20 cellular contexts compared by ENCODE assay signal in genomic region chr6:145009691-145010090, GRCh38.
DNase-seq lines count a peak whose midpoint lies in the region; ATAC-seq and TF ChIP-seq lines count a peak whose summit lies in the region.
"Had no signal": no experiment of that assay in that cellular context is flagged by ENCODE, and none has a peak within 500 bp of the region (broad histone marks: within the 10 kb centered on the region; RNA-seq: fewer than 3 reads in every experiment).

No MANE protein-coding gene starts in this region.

- H3K36me3 Mint-ChIP-seq in activated naive CD4-positive, alpha-beta T cell treated with anti-CD3 and anti-CD28 coated beads for 36 hours (ENCODE audit: low read depth): no peaks in the 10 kb centered on the region
- H3K36me3 Mint-ChIP-seq: CD4-positive, alpha-beta memory T cell had no signal

- no TSS peak for BruUV-seq in mammary epithelial cell (replicated peaks; lab: Mats Ljungman, UMichigan)

- no peak overlapping the region for H3K9ac ChIP-seq in mesenchymal stem cell (ENCODE audit: low read length)
- H3K9ac ChIP-seq in mammary epithelial cell (ENCODE audit: insufficient read depth, low read length): no peak overlapping the region
- H3K9ac ChIP-seq: BLaER1 had no signal

- in situ Hi-C loops in mammary epithelial cell (cut with MboI; ENCODE audit: low sequenced_read_pairs in 2 of 2): loop anchor here in 1 of 2 donors (25.0 kb wide), 1 partner anchor 422 kb away; no protein-coding TSS in a partner anchor

- no peak overlapping the region for H2BK120ac ChIP-seq in mesenchymal stem cell (ENCODE audit: low read depth, low read length)

- intact Hi-C loops in mammary epithelial cell (cut with micrococcal nuclease): no loop called here
- intact Hi-C loops in activated naive CD4-positive, alpha-beta T cell treated with anti-CD3 and anti-CD28 coated beads for 36 hours (cut with micrococcal nuclease): no loop called here

- no peak overlapping the region for H3K4ac ChIP-seq in mesenchymal stem cell (ENCODE audit: low read depth in 1 of 2, low read length in 2 of 2)

- no peaks in the 10 kb centered on the region for H3K4me1 Mint-ChIP-seq in activated naive CD4-positive, alpha-beta T cell treated with anti-CD3 and anti-CD28 coated beads for 36 hours (ENCODE audit: low read depth)
- H3K4me1 Mint-ChIP-seq: CD4-positive, alpha-beta memory T cell had no signal

- no peak overlapping the region for H3K27ac Mint-ChIP-seq in activated naive CD4-positive, alpha-beta T cell treated with anti-CD3 and anti-CD28 coated beads for 36 hours
- H3K27ac Mint-ChIP-seq: CD4-positive, alpha-beta memory T cell; GM23338 had no signal

- dilution Hi-C loops in mammary epithelial cell (cut with HindIII; ENCODE audit: low sequenced_read_pairs): no loop called here

- H2AK5ac ChIP-seq in mesenchymal stem cell (ENCODE audit: low read length, severe bottlenecking): no peak overlapping the region

- no peak overlapping the region for H3K4me3 Mint-ChIP-seq in activated naive CD4-positive, alpha-beta T cell treated with anti-CD3 and anti-CD28 coated beads for 36 hours
- H3K4me3 Mint-ChIP-seq: CD4-positive, alpha-beta memory T cell; GM23338 had no signal

- no peak overlapping the region for H3K14ac ChIP-seq in mesenchymal stem cell (ENCODE audit: low read length in 2 of 2)

- no peak for ATAC-seq in HG02763 (IDR thresholded peaks at IDR 0.05; ENCODE audit: unreplicated experiment)
- ATAC-seq: A549, GM12878, GM23338, HCT116 had no signal

- H2BK12ac ChIP-seq in mesenchymal stem cell (ENCODE audit: low read length in 2 of 2): no peak overlapping the region

- H3K79me2 ChIP-seq in mammary epithelial cell (ENCODE audit: insufficient read depth, low read length): no peaks in the 10 kb centered on the region

- H2BK5ac ChIP-seq in mesenchymal stem cell (ENCODE audit: low read depth, low read length, poor library complexity, severe bottlenecking): no peak overlapping the region

- peaks cover 20% of the 10 kb centered on the region for H3K27me3 Mint-ChIP-seq in activated naive CD4-positive, alpha-beta T cell treated with anti-CD3 and anti-CD28 coated beads for 36 hours (ENCODE audit: low read depth)

- H3K27ac ChIP-seq in mesenchymal stem cell (ENCODE audit: low read length, poor library complexity, severe bottlenecking): no peak overlapping the region
- no peak overlapping the region for H3K27ac ChIP-seq in mammary epithelial cell (ENCODE audit: insufficient read depth, low read depth, low read length)
- H3K27ac ChIP-seq: A549, BLaER1 had no signal

- H4K20me1 ChIP-seq in mammary epithelial cell (ENCODE audit: insufficient read depth, low read length): no peaks in the 10 kb centered on the region
- H4K20me1 ChIP-seq: BLaER1 had no signal

- no peaks in the 10 kb centered on the region for H3K79me1 ChIP-seq in mesenchymal stem cell (replicated peaks; ENCODE audit: low read length, poor library complexity, severe bottlenecking)

- H3K4me3 ChIP-seq in choroid plexus epithelial cell (ENCODE audit: low read depth, low read length) (no peak overlapping the region), mesenchymal stem cell (ENCODE audit: insufficient read depth in 1 of 2, low read depth in 1 of 2, low read length in 2 of 2) (no peak overlapping the region), mammary epithelial cell (replicated peaks in 1 of 3; ENCODE audit: insufficient read depth in 1 of 3, low read depth in 2 of 3, low read length in 3 of 3) (no peak overlapping the region)
- H3K4me3 ChIP-seq: A549, BLaER1, GM12878, GM23338 had no signal

- no peak overlapping the region for H4K8ac ChIP-seq in mesenchymal stem cell (ENCODE audit: low read length)

- CTCF ChIA-PET in mammary epithelial cell (lab: Charles Lee; ENCODE audit: low non-redundant PET): no interaction called here
- CTCF ChIA-PET in activated naive CD4-positive, alpha-beta T cell treated with anti-CD3 and anti-CD28 coated beads for 36 hours (lab: Charles Lee): no interaction called here

- TF ChIP-seq CTCF in choroid plexus epithelial cell (conservative IDR thresholded peaks at IDR 0.05; ENCODE audit: low read depth, low read length) (no peak), mammary epithelial cell (conservative IDR thresholded peaks at IDR 0.05 in 1 of 2, IDR thresholded peaks at IDR 0.05 in 1 of 2; ENCODE audit: extremely low read depth in 1 of 2, insufficient read depth in 1 of 2, low read depth in 1 of 2, low read length in 2 of 2) (no peak)

- H3K9me3 ChIP-seq in mesenchymal stem cell (ENCODE audit: control insufficient read depth, low read length): no peaks in the 10 kb centered on the region
- H3K9me3 ChIP-seq in mammary epithelial cell (replicated peaks; ENCODE audit: insufficient read depth, low read length): no peaks in the 10 kb centered on the region
- H3K9me3 ChIP-seq: A549, BLaER1 had no signal

- no peak overlapping the region for H2BK15ac ChIP-seq in mesenchymal stem cell (ENCODE audit: low read depth, poor library complexity, severe bottlenecking)

- H3K27me3 ChIP-seq in mesenchymal stem cell (ENCODE audit: control insufficient read depth in 1 of 2, insufficient read depth in 1 of 2, low read length in 2 of 2) (no peaks in the 10 kb centered on the region), mammary epithelial cell (ENCODE audit: insufficient read depth, low read length) (no peaks in the 10 kb centered on the region)
- H3K27me3 ChIP-seq: BLaER1 had no signal

- H3K9me3 Mint-ChIP-seq in activated naive CD4-positive, alpha-beta T cell treated with anti-CD3 and anti-CD28 coated beads for 36 hours: no peaks in the 10 kb centered on the region
- H3K9me3 Mint-ChIP-seq: GM23338 had no signal

- no peak overlapping the region for H2AFZ ChIP-seq in mesenchymal stem cell (ENCODE audit: low read depth, low read length)
- H2AFZ ChIP-seq in mammary epithelial cell (ENCODE audit: low read depth, low read length): no peak overlapping the region
- H2AFZ ChIP-seq: GM23338 had no signal

- no peaks in the 10 kb centered on the region for H3K4me1 ChIP-seq in mesenchymal stem cell (ENCODE audit: control insufficient read depth, insufficient read depth, low read depth, low read length)
- H3K4me1 ChIP-seq in mammary epithelial cell (ENCODE audit: insufficient read depth, low read length): no peaks in the 10 kb centered on the region
- H3K4me1 ChIP-seq: A549, BLaER1 had no signal

- no peak overlapping the region for H4K91ac ChIP-seq in mesenchymal stem cell (ENCODE audit: low read length)

- H3K36me3 ChIP-seq in mesenchymal stem cell (ENCODE audit: control insufficient read depth in 1 of 2, insufficient read depth in 2 of 2, low read depth in 1 of 2, low read length in 2 of 2) (no peaks in the 10 kb centered on the region), mammary epithelial cell (ENCODE audit: insufficient read depth, low read length) (no peaks in the 10 kb centered on the region)
- H3K36me3 ChIP-seq: BLaER1 had no signal

- H3K18ac ChIP-seq in mesenchymal stem cell (ENCODE audit: low read depth in 1 of 2, low read length in 2 of 2): no peak overlapping the region

- H3K4me2 ChIP-seq in mesenchymal stem cell (ENCODE audit: low read length, poor library complexity, severe bottlenecking): no peak overlapping the region
- no peak overlapping the region for H3K4me2 ChIP-seq in mammary epithelial cell (ENCODE audit: insufficient read depth, low read depth, low read length)
- H3K4me2 ChIP-seq: A549, BLaER1, GM23338 had no signal

- DNase-seq in EH (ENCODE audit: low read depth) (peak; percentile 27), MV-4-11 (lab: John Stamatoyannopoulos, UW) (peak; percentile 55), choroid plexus epithelial cell (ENCODE audit: low read depth) (peak; percentile 60), mesenchymal stem cell (peak; percentile 32), mammary epithelial cell (no peak)
- DNase-seq in activated naive CD4-positive, alpha-beta T cell treated with anti-CD3 and anti-CD28 coated beads for 36 hours: no peak
- DNase-seq: Calu3; CD4-positive, alpha-beta memory T cell; EL; KBM-7; NCI-H1417; NCI-H187 treated with DMSO at 0.1 percent for 48 hours; NCI-H446 treated with DMSO at 0.1 percent for 48 hours; Right ventricle myocardium superior had no signal

- no peak overlapping the region for H3K23ac ChIP-seq in mesenchymal stem cell (ENCODE audit: low read length in 2 of 2)

Comparison
In these comparisons a context has a peak if more than half of its experiments do, and no peak if none do; other contexts are left out.
1. DNase-seq: peak in EH (single experiment), MV-4-11 (single experiment), choroid plexus epithelial cell (single experiment) and mesenchymal stem cell (single experiment); none in mammary epithelial cell (single experiment) and activated naive CD4-positive, alpha-beta T cell treated with anti-CD3 and anti-CD28 coated beads for 36 hours (single experiment).